Comparison of ENCODE assay signal across 8 cellular contexts in the genomic region with DNA sequence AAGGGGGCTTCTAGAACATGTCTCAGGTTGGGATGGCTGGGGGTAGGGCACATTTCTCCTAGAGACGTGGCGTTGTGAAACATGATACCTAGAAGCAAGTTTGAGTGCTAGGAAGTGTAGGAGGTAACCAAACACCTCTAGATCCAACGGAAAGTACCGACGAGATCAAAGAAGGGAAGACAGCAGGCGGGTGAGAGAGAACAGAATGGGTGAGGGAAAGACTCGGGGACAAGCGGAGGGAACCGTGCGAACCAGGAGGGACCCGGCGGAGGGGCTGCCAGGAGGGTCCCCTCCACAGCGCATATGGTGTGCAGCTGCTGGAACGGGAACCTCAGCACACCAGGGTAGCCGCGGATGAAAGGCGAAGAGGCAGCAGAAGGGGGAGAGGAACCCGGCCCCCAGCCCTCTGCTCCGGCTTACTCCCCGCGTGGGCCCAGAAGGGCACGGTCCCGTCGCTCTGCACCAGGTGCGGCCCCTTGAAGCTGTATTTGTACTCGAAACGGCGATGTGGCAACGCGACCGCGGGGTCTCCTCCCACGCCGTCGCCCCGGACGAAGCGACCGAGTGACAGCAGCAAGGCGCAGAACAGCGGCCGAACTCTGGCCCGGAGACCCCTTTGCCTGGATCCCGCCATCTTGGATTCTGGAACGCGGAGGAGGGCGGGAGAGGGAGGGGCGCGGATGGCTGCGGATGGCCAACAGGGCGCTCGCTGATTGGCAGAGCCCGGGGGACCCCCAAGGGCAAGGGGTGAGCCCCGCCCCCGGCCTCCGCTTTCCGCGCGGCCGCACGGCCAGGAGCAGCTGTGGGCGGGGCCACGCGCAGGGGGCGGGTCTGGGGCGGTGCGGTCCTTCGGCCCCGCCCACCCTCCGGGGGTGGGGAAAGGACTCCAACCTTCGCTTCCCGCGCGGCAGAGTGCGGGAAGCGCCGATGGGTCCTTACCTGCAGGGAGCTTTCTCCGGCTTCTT. TPM values are rescaled to one million over a fixed set of nuclear protein-coding genes. Genes with fewer than 3 reads are reported as not detected.
DNase-seq lines count a peak whose midpoint lies in the region; ATAC-seq and TF ChIP-seq lines count a peak whose summit lies in the region.

LMAN1 (minus strand) TSS at position 655 of the 965 bp plus-strand sequence; CDS start at position 634, 21 bp downstream.

- H4K20me1 ChIP-seq in PC-3 (ENCODE audit: low read length), result peaks cover 24% of the 10 kb centered on the region; the same call in 1 of the 2 replicates

- H3K79me2 ChIP-seq in PC-3 (ENCODE audit: low read length), result peaks cover 43% of the 10 kb centered on the region

- no peaks in the 10 kb centered on the region for H3K9me2 ChIP-seq in PC-3 (replicated peaks; ENCODE audit: low read length)

- H3K36me3 ChIP-seq in PC-3 (ENCODE audit: low read depth, low read length) (peaks cover 21% of the 10 kb centered on the region), mucosa of descending colon (ENCODE audit: low read depth) (no peaks in the 10 kb centered on the region)

- ATAC-seq in GM21717 (IDR thresholded peaks at IDR 0.05; ENCODE audit: unreplicated experiment) (peak; percentile 95), PC-3 (peak; percentile 88), mucosa of descending colon (peak; percentile 99)

- intact Hi-C loops in PC-3 (cut with micrococcal nuclease) (loop anchor here (2.0 kb wide), 1 partner anchor 44 kb away; no protein-coding TSS in a partner anchor), mucosa of descending colon (cut with DNase I, micrococcal nuclease) (no loop called here)

- no peaks in the 10 kb centered on the region for H3K27me3 ChIP-seq in PC-3 (ENCODE audit: low read length)

- H3K27ac ChIP-seq in PC-3 (ENCODE audit: low read length) (peak within 1 kb of the TSS; percentile 84), epithelial cell of prostate (peak within 1 kb of the TSS; percentile 65)

- H3K9me3 ChIP-seq in PC-3 (ENCODE audit: low read length), result no peaks in the 10 kb centered on the region
- no peaks in the 10 kb centered on the region for H3K9me3 ChIP-seq in mucosa of descending colon

- H2AFZ ChIP-seq in PC-3 (ENCODE audit: low read length), result peak within 1 kb of the TSS; percentile 95

- H3F3A ChIP-seq in PC-3 (ENCODE audit: low read length, unreplicated experiment), result no peaks in the 10 kb centered on the region

- peaks cover 20% of the 10 kb centered on the region for H3K4me1 ChIP-seq in PC-3 (ENCODE audit: insufficient read depth, low read length)
- H3K4me1 ChIP-seq in mucosa of descending colon (ENCODE audit: low read depth), result no peaks in the 10 kb centered on the region

- H3K4me3 ChIP-seq in Jurkat, Clone E6-1 (ENCODE audit: low read length), result peak within 1 kb of the TSS; percentile 92
- H3K4me3 ChIP-seq in PC-3 (ENCODE audit: low read length), result peak within 1 kb of the TSS; percentile 95
- H3K4me3 ChIP-seq in mucosa of descending colon, result peak within 1 kb of the TSS; percentile 88

- peak within 1 kb of the TSS; percentile 97 for H3K9ac ChIP-seq in PC-3 (ENCODE audit: low read length)

- TF ChIP-seq CTCF in PC-3 (conservative IDR thresholded peaks at IDR 0.05; ENCODE audit: low read depth, low read length) (no peak), mucosa of descending colon (IDR thresholded peaks at IDR 0.05) (no peak)

- POLR2A ChIA-PET in PC-3 (lab: Charles Lee; ENCODE audit: unreplicated experiment), result interaction anchor here (1.0 kb wide), 1 partner anchor 29 kb away, joined by 7 read pairs; no protein-coding TSS in a partner anchor

- CTCF ChIA-PET in PC-3 (lab: Charles Lee), result interaction anchor here (1.4 kb wide), 1 partner anchor 44 kb away, joined by 4 read pairs; no protein-coding TSS in a partner anchor

- DNase-seq in DMS53 (lab: John Stamatoyannopoulos, UW), result peak; percentile 98
- DNase-seq in Jurkat, Clone E6-1 (ENCODE audit: low read depth, low spot score), result peak; percentile 85
- peak; percentile 94 for DNase-seq in PC-3
- peak; percentile 97 for DNase-seq in activated T-cell treated with anti-CD3 and anti-CD28 coated beads for 48 hours (ENCODE audit: low read depth)
- peak; percentile 51 for DNase-seq in epithelial cell of prostate (ENCODE audit: low read depth, low spot score)
- DNase-seq in mucosa of descending colon, result peak; percentile 96
- peak; percentile 67 to 81 for DNase-seq in stimulated activated CD8-positive, alpha-beta memory T cell treated with anti-CD3 and anti-CD28 coated beads, Interleukin-4, amount 100 ng/mL, for 1 hour (ENCODE audit: low read depth in 2 of 2, low spot score in 1 of 2)

- TSS peak; percentile 93 for BruUV-seq in PC-3 (replicated peaks; lab: Mats Ljungman, UMichigan)

- peak within 1 kb of the TSS; percentile 90 for H3K4me2 ChIP-seq in PC-3 (ENCODE audit: low read length)

RNA-seq across cellular contexts. Expression of gene LMAN1, which starts in this region (rescaled TPM):
- 49.0 TPM for polyA plus RNA-seq in Jurkat, Clone E6-1 (2012; ENCODE audit: insufficient read depth, insufficient read length)
- total RNA-seq in PC-3 (2014; rRNA removed), result 109 and 126 TPM in 2 replicates
- 10 to 100 TPM; 42.7 to 54.1 (median 48.5) TPM for total RNA-seq in mucosa of descending colon

Comparison
In these comparisons a context has a peak if more than half of its experiments do, and no peak if none do; other contexts are left out.
1. Peak in every context shown above with its lines: DNase-seq, ATAC-seq, H3K4me3 ChIP-seq and H3K27ac ChIP-seq.